In the genomic region with DNA sequence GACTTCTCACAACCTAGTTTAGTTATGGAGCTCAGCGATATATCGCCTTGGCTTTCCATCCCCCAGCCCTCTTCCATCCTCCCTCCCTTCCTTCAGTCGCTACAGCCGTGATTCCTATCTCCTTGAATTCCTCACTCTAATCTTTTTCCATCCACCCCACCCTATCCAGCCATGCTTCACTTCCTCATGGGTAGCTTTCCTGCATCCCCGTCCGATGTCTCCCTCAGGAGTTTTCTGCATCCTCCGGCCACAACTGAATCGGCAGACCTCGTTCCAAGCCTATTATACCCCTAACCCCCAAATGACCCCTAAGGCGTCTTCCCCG, we compare ENCODE assay signal across 9 cellular contexts. TPM values are rescaled to one million over a fixed set of nuclear protein-coding genes. Genes with fewer than 3 reads are reported as not detected.
DNase-seq lines count a peak whose midpoint lies in the region; ATAC-seq and TF ChIP-seq lines count a peak whose summit lies in the region.
"Had no signal": no experiment of that assay in that cellular context is flagged by ENCODE, and none has a peak within 500 bp of the region (broad histone marks: within the 10 kb centered on the region; RNA-seq: fewer than 3 reads in every experiment).

No MANE protein-coding gene starts in this region.

- TF ChIP-seq CTCF in C4-2B (conservative IDR thresholded peaks at IDR 0.05), result no peak
- no peak for TF ChIP-seq CTCF in kidney epithelial cell (IDR thresholded peaks at IDR 0.05; ENCODE audit: insufficient read depth, low read length, poor library complexity, severe bottlenecking)

- peaks cover 2 to 13% (median 8%) of the 10 kb centered on the region in 5 donors for H3K4me1 ChIP-seq in subcutaneous abdominal adipose tissue (ENCODE audit: control insufficient read depth in 5 of 5, insufficient read depth in 5 of 5, low read length in 5 of 5)

- peak overlapping the region; percentile 97 for H3K4me3 Mint-ChIP-seq in activated naive CD8-positive, alpha-beta T cell treated with anti-CD3 and anti-CD28 coated beads, Interleukin-2, amount 50 U/mL, for 24 hours

- H3K27ac ChIP-seq in C4-2B (peak overlapping the region; percentile 68), subcutaneous abdominal adipose tissue (ENCODE audit: low read depth, low read length) (peak overlapping the region; percentile 60)

- peak; percentile 1 for ATAC-seq in HG02973 (IDR thresholded peaks at IDR 0.05; ENCODE audit: unreplicated experiment)
- no peak for ATAC-seq in activated naive CD8-positive, alpha-beta T cell treated with anti-CD3 and anti-CD28 coated beads, Interleukin-2, amount 50 U/mL, for 24 hours
- ATAC-seq in GM21619 (IDR thresholded peaks at IDR 0.05; ENCODE audit: unreplicated experiment), result no peak

- H3K4me3 ChIP-seq in kidney epithelial cell (ENCODE audit: low read depth, low read length) (peak overlapping the region; percentile 73), subcutaneous abdominal adipose tissue (ENCODE audit: low read depth in 1 of 5, low read length in 5 of 5) (peak overlapping the region; percentile 73 to 86 (median 75))

- H3K27ac Mint-ChIP-seq in activated naive CD8-positive, alpha-beta T cell treated with anti-CD3 and anti-CD28 coated beads, Interleukin-2, amount 50 U/mL, for 24 hours, result peak overlapping the region; percentile 94

- H3K36me3 Mint-ChIP-seq in activated naive CD8-positive, alpha-beta T cell treated with anti-CD3 and anti-CD28 coated beads, Interleukin-2, amount 50 U/mL, for 24 hours (ENCODE audit: low read depth), result peaks cover 5% of the 10 kb centered on the region

- DNase-seq in activated naive CD8-positive, alpha-beta T cell treated with anti-CD3 and anti-CD28 coated beads, Interleukin-2, amount 50 U/mL, for 24 hours, result no peak
- DNase-seq in kidney epithelial cell (ENCODE audit: low read depth) (no peak), GM19240 (ENCODE audit: insufficient read length, low spot score) (no peak), SKM-1 treated with dmso at 0.1 percent for 144 hours (lab: John Stamatoyannopoulos, UW; ENCODE audit: unreplicated experiment) (no peak)

- H3K27me3 ChIP-seq in kidney epithelial cell (ENCODE audit: control insufficient read depth, insufficient read depth, low read length) (no peaks in the 10 kb centered on the region), subcutaneous abdominal adipose tissue (ENCODE audit: control insufficient read depth in 5 of 5, insufficient read depth in 4 of 5, low read length in 5 of 5) (no peaks in the 10 kb centered on the region)

- peaks cover 0 to 2% (median 0%) of the 10 kb centered on the region in 5 donors for H3K9me3 ChIP-seq in subcutaneous abdominal adipose tissue (ENCODE audit: control insufficient read depth in 5 of 5, low read length in 5 of 5)

- H3K27me3 Mint-ChIP-seq in activated naive CD8-positive, alpha-beta T cell treated with anti-CD3 and anti-CD28 coated beads, Interleukin-2, amount 50 U/mL, for 24 hours, result no peaks in the 10 kb centered on the region

- H3K9me3 Mint-ChIP-seq in activated naive CD8-positive, alpha-beta T cell treated with anti-CD3 and anti-CD28 coated beads, Interleukin-2, amount 50 U/mL, for 24 hours, result no peaks in the 10 kb centered on the region

- H3K36me3 ChIP-seq in kidney epithelial cell (ENCODE audit: control insufficient read depth, insufficient read depth, low read length), result no peaks in the 10 kb centered on the region
- H3K36me3 ChIP-seq in subcutaneous abdominal adipose tissue (ENCODE audit: control insufficient read depth in 5 of 5, insufficient read depth in 5 of 5, low read length in 5 of 5), result peaks cover 0 to under 1% (median 0%) of the 10 kb centered on the region in 5 donors

- peak overlapping the region in 4 of 5 donors; percentile 65 to 79 (median 69) for H3K9ac ChIP-seq in subcutaneous abdominal adipose tissue (ENCODE audit: low read length in 5 of 5)

- H3K4me1 Mint-ChIP-seq in activated naive CD8-positive, alpha-beta T cell treated with anti-CD3 and anti-CD28 coated beads, Interleukin-2, amount 50 U/mL, for 24 hours, result peaks cover 16% of the 10 kb centered on the region

RNA-seq across cellular contexts. Expression of gene SNX12, which starts 0.4 kb away (rescaled TPM):
- total RNA-seq in kidney epithelial cell, result 76.2 and 95.8 TPM in 2 replicates

RNA-seq across cellular contexts. Expression of gene FOXO4, which starts 28.0 kb away (rescaled TPM):
- 3.9 and 4.5 TPM in 2 replicates for total RNA-seq in kidney epithelial cell

RNA-seq across cellular contexts. Expression of gene CXorf65, which starts 38.9 kb away (rescaled TPM):
- total RNA-seq in kidney epithelial cell, result not detected in 2 replicates
- total RNA-seq: pulmonary artery endothelial cell had no signal

RNA-seq across cellular contexts. Expression of gene IL2RG, which starts 43.7 kb away (rescaled TPM):
- 0.08 TPM in 1 of 2 replicates, not detected in the other for total RNA-seq in kidney epithelial cell
- total RNA-seq: pulmonary artery endothelial cell had no signal

RNA-seq across cellular contexts. Expression of gene MED12, which starts 50.7 kb away (rescaled TPM):
- 20.3 and 25.3 TPM in 2 replicates for total RNA-seq in kidney epithelial cell
